15 cellular contexts compared by ENCODE assay signal in the genomic region with DNA sequence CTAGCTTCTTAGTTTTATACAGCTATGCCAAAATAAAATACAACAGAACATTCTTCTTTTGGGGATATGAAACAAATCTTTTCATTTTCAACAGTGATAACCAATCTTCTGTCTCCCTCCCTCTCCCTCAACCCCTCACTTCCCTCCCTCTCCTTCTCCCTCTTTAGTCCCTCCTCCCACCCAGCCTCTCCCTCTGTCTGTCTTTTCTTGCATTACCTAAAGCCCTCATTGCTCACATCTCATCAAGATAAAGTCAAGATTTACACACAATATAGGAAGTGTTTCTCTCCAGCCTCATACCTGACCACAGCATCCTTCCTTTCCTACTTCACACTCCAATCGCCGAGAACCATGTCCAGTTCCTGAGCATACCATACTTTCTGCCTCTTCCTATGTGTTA.
DNase-seq lines count a peak whose midpoint lies in the region; ATAC-seq and TF ChIP-seq lines count a peak whose summit lies in the region.
"Had no signal": no experiment of that assay in that cellular context is flagged by ENCODE, and none has a peak within 500 bp of the region (broad histone marks: within the 10 kb centered on the region; RNA-seq: fewer than 3 reads in every experiment).

No MANE protein-coding gene starts in this region.

- H3K4me3 Mint-ChIP-seq in MCF 10A (ENCODE audit: unreplicated experiment), result no peak overlapping the region
- no peak overlapping the region for H3K4me3 Mint-ChIP-seq in stimulated activated effector memory CD8-positive, alpha-beta T cell treated with anti-CD3 and anti-CD28 coated beads, Interleukin-12 subunit alpha, Interleukin-12 subunit beta, amount 100 ng/mL, for 72 hours
- H3K4me3 Mint-ChIP-seq: natural killer cell had no signal

- WGBS in mesodermal cell (ENCODE audit: insufficient coverage in 2 of 2), 2 experiments, result 97 to 100% methylated on average over 2 of the region's 2 CpGs

- H3K9me3 ChIP-seq in mesodermal cell (ENCODE audit: control insufficient read depth, low read length), result no peaks in the 10 kb centered on the region

- H3K4me1 ChIP-seq in mesodermal cell (ENCODE audit: control insufficient read depth, insufficient read depth, low read length, poor library complexity, severe bottlenecking), result peaks cover 34% of the 10 kb centered on the region

- H3K4me3 ChIP-seq in H7 (ENCODE audit: insufficient read depth, low read depth, low read length), result no peak overlapping the region
- no peak overlapping the region for H3K4me3 ChIP-seq in mesodermal cell (ENCODE audit: extremely low read depth, insufficient read depth, low read length, poor library complexity, severe bottlenecking)

- H3K27me3 Mint-ChIP-seq in MCF 10A (ENCODE audit: insufficient read depth, unreplicated experiment), result no peaks in the 10 kb centered on the region

- no peaks in the 10 kb centered on the region for H3K36me3 ChIP-seq in H7 (replicated peaks; ENCODE audit: control insufficient read depth, insufficient read depth, low read length)
- no peaks in the 10 kb centered on the region for H3K36me3 ChIP-seq in mesodermal cell (ENCODE audit: control insufficient read depth, insufficient read depth, low read length)

- no peaks in the 10 kb centered on the region for H3K9me3 Mint-ChIP-seq in MCF 10A (ENCODE audit: unreplicated experiment)
- no peaks in the 10 kb centered on the region for H3K9me3 Mint-ChIP-seq in stimulated activated effector memory CD8-positive, alpha-beta T cell treated with anti-CD3 and anti-CD28 coated beads, Interleukin-12 subunit alpha, Interleukin-12 subunit beta, amount 100 ng/mL, for 72 hours
- H3K9me3 Mint-ChIP-seq: natural killer cell had no signal

- H3K36me3 Mint-ChIP-seq in MCF 10A (ENCODE audit: insufficient read depth, unreplicated experiment), result no peaks in the 10 kb centered on the region
- H3K36me3 Mint-ChIP-seq in stimulated activated effector memory CD8-positive, alpha-beta T cell treated with anti-CD3 and anti-CD28 coated beads, Interleukin-12 subunit alpha, Interleukin-12 subunit beta, amount 100 ng/mL, for 72 hours, result no peaks in the 10 kb centered on the region
- H3K36me3 Mint-ChIP-seq: natural killer cell had no signal

- TF ChIP-seq CTCF in MCF 10A (IDR thresholded peaks at IDR 0.05; ENCODE audit: unreplicated experiment), result no peak

- peak; percentile 27 for DNase-seq in H7
- no peak for DNase-seq in MCF 10A (ENCODE audit: unreplicated experiment)
- DNase-seq in stimulated activated effector memory CD8-positive, alpha-beta T cell treated with anti-CD3 and anti-CD28 coated beads, Interleukin-12 subunit alpha, Interleukin-12 subunit beta, amount 100 ng/mL, for 72 hours (ENCODE audit: low spot score in 2 of 2), result no peak
- no peak for DNase-seq in RPMI8226
- DNase-seq in mesenteric fat pad (ENCODE audit: low spot score), result no peak
- DNase-seq in occipital lobe (lab: John Stamatoyannopoulos, UW), result no peak
- DNase-seq in AML-193 (lab: John Stamatoyannopoulos, UW), result no peak
- DNase-seq: cerebellar nuclear complex, foreskin keratinocyte, natural killer cell, NCI-H1930, NCI-H510A treated with DMSO at 0.1 percent for 48 hours, retina had no signal

- H3K4me1 Mint-ChIP-seq in MCF 10A (ENCODE audit: insufficient read depth, unreplicated experiment), result peaks cover 34% of the 10 kb centered on the region
- H3K4me1 Mint-ChIP-seq in stimulated activated effector memory CD8-positive, alpha-beta T cell treated with anti-CD3 and anti-CD28 coated beads, Interleukin-12 subunit alpha, Interleukin-12 subunit beta, amount 100 ng/mL, for 72 hours, result no peaks in the 10 kb centered on the region
- H3K4me1 Mint-ChIP-seq: natural killer cell had no signal

- POLR2A ChIA-PET in MCF 10A (lab: Yijun Ruan, JAX), result interaction anchor here (0.7 to 2.5 kb wide), 3 partner anchors 9 to 15 kb away, joined by 3 to 9 read pairs (median 4); no protein-coding TSS in a partner anchor

- CTCF ChIA-PET in MCF 10A (lab: Yijun Ruan, JAX), result interaction anchor here (1.0 kb wide), 1 partner anchor 25 kb away, joined by 3 read pairs; no protein-coding TSS in a partner anchor

- peak overlapping the region; percentile 37 for H3K27ac Mint-ChIP-seq in MCF 10A (ENCODE audit: low read depth, unreplicated experiment)
- no peak overlapping the region for H3K27ac Mint-ChIP-seq in stimulated activated effector memory CD8-positive, alpha-beta T cell treated with anti-CD3 and anti-CD28 coated beads, Interleukin-12 subunit alpha, Interleukin-12 subunit beta, amount 100 ng/mL, for 72 hours
- H3K27ac Mint-ChIP-seq: natural killer cell had no signal

- intact Hi-C loops in MCF 10A (cut with micrococcal nuclease), result no loop called here

- BruUV-seq in MCF 10A (replicated peaks; lab: Mats Ljungman, UMichigan), result no TSS peak

- no peaks in the 10 kb centered on the region for H3K27me3 ChIP-seq in H7 (ENCODE audit: control insufficient read depth, insufficient read depth, low read length)
- H3K27me3 ChIP-seq: foreskin keratinocyte had no signal

- peak; percentile 21 for ATAC-seq in stimulated activated effector memory CD8-positive, alpha-beta T cell treated with anti-CD3 and anti-CD28 coated beads, Interleukin-12 subunit alpha, Interleukin-12 subunit beta, amount 100 ng/mL, for 72 hours
- ATAC-seq: activated CD4-positive, CD25-positive, alpha-beta regulatory T cell treated with anti-CD3 and anti-CD28 coated beads, Interleukin-2, amount 50 U/mL, for 24 hours; foreskin keratinocyte; natural killer cell had no signal

- peak overlapping the region; percentile 94 for H3K27ac ChIP-seq in mesodermal cell (ENCODE audit: low read depth, low read length, severe bottlenecking)
- H3K27ac ChIP-seq: foreskin keratinocyte had no signal
